Comparison of ENCODE assay signal across 11 cellular contexts in genomic region chr1:206513312-206514111, GRCh38. TPM values are rescaled to one million over a fixed set of nuclear protein-coding genes. Genes with fewer than 3 reads are reported as not detected.
DNase-seq lines count a peak whose midpoint lies in the region.
"Had no signal": no experiment of that assay in that cellular context is flagged by ENCODE, and none has a peak within 500 bp of the region (broad histone marks: within the 10 kb centered on the region; RNA-seq: fewer than 3 reads in every experiment).

No MANE protein-coding gene starts in this region.

- peaks cover 6 to 16% of the 10 kb centered on the region in 2 donors for H3K4me1 ChIP-seq in muscle layer of duodenum (ENCODE audit: control insufficient read depth in 1 of 2, insufficient read depth in 2 of 2, low read length in 2 of 2)

- peaks cover 2% of the 10 kb centered on the region for H3K27me3 ChIP-seq in muscle layer of duodenum (ENCODE audit: low read depth, low read length)

- H3K36me3 ChIP-seq in muscle layer of duodenum (ENCODE audit: control insufficient read depth in 1 of 2, insufficient read depth in 2 of 2, low read length in 2 of 2) = no peaks in the 10 kb centered on the region

- H3K4me3 Mint-ChIP-seq in activated naive CD4-positive, alpha-beta T cell treated with anti-CD3 and anti-CD28 coated beads, Interleukin-2, amount 10 ng/mL, durations not matched to agents 7 days and 5 days = no peak overlapping the region
- H3K4me3 Mint-ChIP-seq: activated CD4-positive, alpha-beta T cell treated with anti-CD3 and anti-CD28 coated beads for 36 hours; dendritic cell treated with granulocyte-macrophage colony-stimulating factor and Interleukin-4, amounts not matched to agents 40 ng/mL and 50 ng/mL, for 4 days had no signal

- peak; percentile 72 for DNase-seq in 8988T
- peak; percentile 90 for DNase-seq in LHCN-M2 (ENCODE audit: low read depth)
- peak; percentile 88 for DNase-seq in dedifferentiated amniotic fluid mesenchymal stem cell (ENCODE audit: extremely low spot score)
- no peak for DNase-seq in occipital lobe (lab: John Stamatoyannopoulos, UW)
- DNase-seq in activated naive CD4-positive, alpha-beta T cell treated with anti-CD3 and anti-CD28 coated beads, Interleukin-2, amount 10 ng/mL, durations not matched to agents 7 days and 5 days = no peak
- no peak for DNase-seq in stimulated activated CD4-positive, alpha-beta T cell treated with anti-CD3 and anti-CD28 coated beads, Interleukin-2, amount 100 ng/mL, for 48 hours
- DNase-seq in activated CD4-positive, alpha-beta T cell treated with anti-CD3 and anti-CD28 coated beads for 48 hours = no peak
- DNase-seq: activated CD4-positive, alpha-beta T cell treated with anti-CD3 and anti-CD28 coated beads for 36 hours; NCI-H69 had no signal

- no peaks in the 10 kb centered on the region for H3K36me3 Mint-ChIP-seq in activated naive CD4-positive, alpha-beta T cell treated with anti-CD3 and anti-CD28 coated beads, Interleukin-2, amount 10 ng/mL, durations not matched to agents 7 days and 5 days

- CTCF ChIA-PET in activated naive CD4-positive, alpha-beta T cell treated with anti-CD3 and anti-CD28 coated beads, Interleukin-2, amount 10 ng/mL, durations not matched to agents 7 days and 5 days (lab: Charles Lee) = interaction anchor here (1.5 kb wide), 1 partner anchor 151 kb away, joined by 4 read pairs; no protein-coding TSS in a partner anchor

- H3K27me3 Mint-ChIP-seq in activated naive CD4-positive, alpha-beta T cell treated with anti-CD3 and anti-CD28 coated beads, Interleukin-2, amount 10 ng/mL, durations not matched to agents 7 days and 5 days = peaks cover 89% of the 10 kb centered on the region

- no peaks in the 10 kb centered on the region for H3K4me1 Mint-ChIP-seq in activated naive CD4-positive, alpha-beta T cell treated with anti-CD3 and anti-CD28 coated beads, Interleukin-2, amount 10 ng/mL, durations not matched to agents 7 days and 5 days

- H3K4me3 ChIP-seq in muscle layer of duodenum (ENCODE audit: low read depth in 1 of 2, low read length in 2 of 2) = no peak overlapping the region

- H3K9me3 ChIP-seq in muscle layer of duodenum (ENCODE audit: control insufficient read depth in 1 of 2, low read length in 2 of 2) = no peaks in the 10 kb centered on the region

- H3K27ac Mint-ChIP-seq in activated naive CD4-positive, alpha-beta T cell treated with anti-CD3 and anti-CD28 coated beads, Interleukin-2, amount 10 ng/mL, durations not matched to agents 7 days and 5 days = no peak overlapping the region
- H3K27ac Mint-ChIP-seq: activated CD4-positive, alpha-beta T cell treated with anti-CD3 and anti-CD28 coated beads for 36 hours; dendritic cell treated with granulocyte-macrophage colony-stimulating factor and Interleukin-4, amounts not matched to agents 40 ng/mL and 50 ng/mL, for 4 days had no signal

- H3K9me3 Mint-ChIP-seq in activated naive CD4-positive, alpha-beta T cell treated with anti-CD3 and anti-CD28 coated beads, Interleukin-2, amount 10 ng/mL, durations not matched to agents 7 days and 5 days = no peaks in the 10 kb centered on the region
- H3K9me3 Mint-ChIP-seq: dendritic cell treated with granulocyte-macrophage colony-stimulating factor and Interleukin-4, amounts not matched to agents 40 ng/mL and 50 ng/mL, for 4 days had no signal

- peak overlapping the region; percentile 16 for H3K27ac ChIP-seq in muscle layer of duodenum (ENCODE audit: low read length)

RNA-seq across cellular contexts. Expression of gene RASSF5, which starts 6.2 kb away (rescaled TPM):
- total RNA-seq in LHCN-M2 (2014; rRNA removed) (0.19 and 0.63 TPM in 2 replicates), occipital lobe (0.62 TPM)
- 0.75 TPM for polyA plus RNA-seq in LHCN-M2 (2012)

RNA-seq across cellular contexts. Expression of gene IKBKE, which starts 43.2 kb away (rescaled TPM):
- total RNA-seq in LHCN-M2 (2014; rRNA removed) (9.2 and 10.7 TPM in 2 replicates), occipital lobe (1.1 TPM)
- 11.1 TPM for polyA plus RNA-seq in LHCN-M2 (2012)

Comparison
In these comparisons a context has a peak if more than half of its experiments do, and no peak if none do; other contexts are left out.
1. DNase-seq: peak in 8988T (single experiment), LHCN-M2 (single experiment) and dedifferentiated amniotic fluid mesenchymal stem cell (single experiment); none in occipital lobe (single experiment), activated naive CD4-positive, alpha-beta T cell treated with anti-CD3 and anti-CD28 coated beads, Interleukin-2, amount 10 ng/mL, durations not matched to agents 7 days and 5 days (single experiment), stimulated activated CD4-positive, alpha-beta T cell treated with anti-CD3 and anti-CD28 coated beads, Interleukin-2, amount 100 ng/mL, for 48 hours (0 of 2) and activated CD4-positive, alpha-beta T cell treated with anti-CD3 and anti-CD28 coated beads for 48 hours (single experiment).